ENCODE assay signal across 14 cellular contexts in the genomic region with DNA sequence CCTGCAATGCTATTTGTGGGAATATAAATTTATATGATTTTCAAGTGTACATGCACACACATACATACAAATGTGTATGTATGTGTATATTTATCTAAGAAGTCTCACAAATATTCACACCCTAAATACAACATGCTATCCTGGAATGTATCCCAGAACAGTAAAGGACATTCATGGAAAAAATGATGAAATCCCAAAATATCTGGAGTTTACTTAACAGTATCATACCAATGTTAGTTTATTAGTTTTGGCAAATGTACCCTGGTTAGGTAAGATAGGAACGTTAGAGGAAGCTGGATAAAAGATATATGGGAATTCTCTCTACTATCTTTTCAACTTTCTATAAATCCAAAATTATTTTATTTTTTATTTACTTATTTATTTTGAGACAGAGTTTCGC.
"Had no signal": no experiment of that assay in that cellular context is flagged by ENCODE, and none has a peak within 500 bp of the region (broad histone marks: within the 10 kb centered on the region; RNA-seq: fewer than 3 reads in every experiment).

No MANE protein-coding gene starts in this region.

- H3K4me1 ChIP-seq: esophagus muscularis mucosa, lower lobe of right lung had no signal

- ATAC-seq: lower lobe of right lung; naive thymus-derived CD4-positive, alpha-beta T cell; right cardiac atrium; T-helper 17 cell had no signal

- H3K9me3 ChIP-seq: esophagus muscularis mucosa, lower lobe of right lung had no signal

- H3K27ac ChIP-seq: esophagus muscularis mucosa, lower lobe of right lung had no signal

- H3K36me3 ChIP-seq: esophagus muscularis mucosa, lower lobe of right lung had no signal

- H3K4me3 Mint-ChIP-seq: activated CD4-positive, alpha-beta T cell treated with anti-CD3 and anti-CD28 coated beads, Interleukin-2, amount 10 ng/mL, durations not matched to agents 7 days and 5 days; activated naive CD4-positive, alpha-beta T cell treated with anti-CD3 and anti-CD28 coated beads, Interleukin-2, amount 50 U/mL, for 24 hours; naive thymus-derived CD4-positive, alpha-beta T cell; T-helper 17 cell had no signal

- H3K27me3 ChIP-seq: esophagus muscularis mucosa had no signal

- H3K4me3 ChIP-seq: esophagus muscularis mucosa, lower lobe of right lung had no signal

- H3K27ac Mint-ChIP-seq: activated naive CD4-positive, alpha-beta T cell treated with anti-CD3 and anti-CD28 coated beads, Interleukin-2, amount 50 U/mL, for 24 hours; progenitor cell of endocrine pancreas; T-helper 17 cell had no signal

- H3K27me3 Mint-ChIP-seq: activated CD4-positive, alpha-beta T cell treated with anti-CD3 and anti-CD28 coated beads, Interleukin-2, amount 10 ng/mL, durations not matched to agents 7 days and 5 days; activated naive CD4-positive, alpha-beta T cell treated with anti-CD3 and anti-CD28 coated beads, Interleukin-2, amount 50 U/mL, for 24 hours; naive thymus-derived CD4-positive, alpha-beta T cell; T-helper 17 cell had no signal

- H3K9me3 Mint-ChIP-seq: activated CD4-positive, alpha-beta T cell treated with anti-CD3 and anti-CD28 coated beads, Interleukin-2, amount 10 ng/mL, durations not matched to agents 7 days and 5 days; activated naive CD4-positive, alpha-beta T cell treated with anti-CD3 and anti-CD28 coated beads, Interleukin-2, amount 50 U/mL, for 24 hours had no signal

- DNase-seq: activated CD4-positive, alpha-beta T cell treated with anti-CD3 and anti-CD28 coated beads, Interleukin-2, amount 10 ng/mL, durations not matched to agents 7 days and 5 days; activated CD4-positive, CD25-positive, alpha-beta regulatory T cell; activated effector memory CD4-positive, alpha-beta T cell treated with Interleukin-2 at 50 U/mL for 16 hours; amniotic stem cell; hippocampal formation; lower lobe of right lung; naive thymus-derived CD4-positive, alpha-beta T cell; nucleus accumbens; right cardiac atrium; stimulated activated naive CD4-positive, alpha-beta T cell; T-helper 17 cell had no signal
